In the genomic region with DNA sequence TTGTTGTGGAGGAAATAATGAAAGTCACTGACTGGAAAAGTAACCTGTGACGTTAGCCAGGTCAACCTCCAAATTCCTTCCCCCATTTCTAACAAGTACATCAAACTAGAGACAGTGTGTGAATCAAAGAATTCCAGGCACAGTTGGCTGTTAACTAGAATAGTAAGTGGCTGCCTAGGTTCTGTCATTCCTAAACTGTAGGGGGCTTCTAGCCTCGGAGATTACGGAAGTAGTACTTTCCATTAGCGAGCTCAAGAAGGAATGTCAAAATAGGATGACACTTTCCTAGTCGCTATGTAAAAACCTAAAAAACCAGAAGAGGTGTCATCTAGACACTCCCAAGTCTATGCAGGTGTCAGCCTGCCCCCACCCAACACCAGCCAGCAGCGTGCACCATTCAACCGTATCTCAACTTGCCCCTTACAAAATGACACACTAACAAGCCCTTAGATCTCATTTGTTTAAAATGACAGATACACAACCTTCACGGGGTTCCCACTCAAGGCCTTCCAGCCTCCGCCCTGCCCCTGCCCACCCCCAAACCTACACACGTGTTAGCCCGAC, we compare ENCODE assay signal across 8 cellular contexts. TPM values are rescaled to one million over a fixed set of nuclear protein-coding genes. Genes with fewer than 3 reads are reported as not detected.
DNase-seq lines count a peak whose midpoint lies in the region; ATAC-seq and TF ChIP-seq lines count a peak whose summit lies in the region.

No MANE protein-coding gene starts in this region.

- ATAC-seq in activated naive CD8-positive, alpha-beta T cell treated with anti-CD3 and anti-CD28 coated beads, Interleukin-2, amount 10 ng/mL, durations not matched to agents 7 days and 5 days (ENCODE audit: low read depth) = no peak

- POLR2A ChIA-PET in activated naive CD8-positive, alpha-beta T cell treated with anti-CD3 and anti-CD28 coated beads, Interleukin-2, amount 10 ng/mL, durations not matched to agents 7 days and 5 days (lab: Charles Lee) = interaction anchor here (0.6 to 1.5 kb wide), 7 partner anchors 9 to 217 kb away, joined by 3 to 6 read pairs (median 4); partner anchors contain the start of genes CHAC1, CHP1, EXD1 and NUSAP1

- peak overlapping the region; percentile 97 for H3K27ac Mint-ChIP-seq in activated naive CD8-positive, alpha-beta T cell treated with anti-CD3 and anti-CD28 coated beads, Interleukin-2, amount 10 ng/mL, durations not matched to agents 7 days and 5 days

- no peaks in the 10 kb centered on the region for H3K9me3 Mint-ChIP-seq in activated naive CD8-positive, alpha-beta T cell treated with anti-CD3 and anti-CD28 coated beads, Interleukin-2, amount 10 ng/mL, durations not matched to agents 7 days and 5 days

- TF ChIP-seq CTCF in GM13976 (IDR thresholded peaks at IDR 0.05; ENCODE audit: borderline replicate concordance, control extremely low read depth, extremely low read depth, insufficient read depth, missing control alignments) (no peak), spleen (IDR thresholded peaks at IDR 0.05 in 8 of 11, conservative IDR thresholded peaks at IDR 0.05 in 3 of 11) (no peak)

- H3K36me3 ChIP-seq in spleen = peaks cover 0 to 29% (median under 1%) of the 10 kb centered on the region in 6 donors

- H3K27ac ChIP-seq in spleen = peak overlapping the region; percentile 99 to 100 (median 100)

- intact Hi-C loops in spleen (cut with DNase I; ENCODE audit: low total_unique reads) = loop anchor here (10.0 kb wide), 1 partner anchor 210 kb away; no protein-coding TSS in a partner anchor

- WGBS in spleen, 5 donors = 0 to 1% (median 0%) methylated on average over 11 of the region's 11 CpGs

- H3K36me3 Mint-ChIP-seq in activated naive CD8-positive, alpha-beta T cell treated with anti-CD3 and anti-CD28 coated beads, Interleukin-2, amount 10 ng/mL, durations not matched to agents 7 days and 5 days = peaks cover 3% of the 10 kb centered on the region

- H3K9me3 ChIP-seq in iPS-18c (ENCODE audit: control insufficient read depth, insufficient read depth, low read length) (no peaks in the 10 kb centered on the region), spleen (no peaks in the 10 kb centered on the region)

- H3K4me3 ChIP-seq in iPS-18c (ENCODE audit: insufficient read depth, low read depth, low read length) = peak overlapping the region; percentile 100
- H3K4me3 ChIP-seq in spleen = peak overlapping the region; percentile 57 to 95 (median 89)

- in situ Hi-C loops in GM13976 (cut with MboI; ENCODE audit: low sequenced_read_pairs, unreplicated experiment) = no loop called here

- H3K4me1 ChIP-seq in spleen = peaks cover 15 to 62% (median 32%) of the 10 kb centered on the region in 6 donors

- H3K27me3 Mint-ChIP-seq in activated naive CD8-positive, alpha-beta T cell treated with anti-CD3 and anti-CD28 coated beads, Interleukin-2, amount 10 ng/mL, durations not matched to agents 7 days and 5 days = peaks cover 1% of the 10 kb centered on the region

- DNase-seq in AG08396 (ENCODE audit: low spot score) = peak; percentile 26
- DNase-seq in GM13976 (ENCODE audit: low spot score) = peak; percentile 73
- DNase-seq in LHCN-M2 (ENCODE audit: low read depth) = peak; percentile 27
- DNase-seq in activated naive CD8-positive, alpha-beta T cell treated with anti-CD3 and anti-CD28 coated beads, Interleukin-2, amount 10 ng/mL, durations not matched to agents 7 days and 5 days = no peak
- DNase-seq in spleen = no peak
- DNase-seq in ecto neural progenitor cell (ENCODE audit: low spot score) = no peak
- DNase-seq in DMS153 (lab: John Stamatoyannopoulos, UW) = no peak

- TF ChIP-seq POLR2A in spleen (IDR thresholded peaks at IDR 0.05) = no peak

- peaks cover 6% of the 10 kb centered on the region for H3K4me1 Mint-ChIP-seq in activated naive CD8-positive, alpha-beta T cell treated with anti-CD3 and anti-CD28 coated beads, Interleukin-2, amount 10 ng/mL, durations not matched to agents 7 days and 5 days

- no peaks in the 10 kb centered on the region for H3K27me3 ChIP-seq in spleen (replicated peaks in 1 of 7)

- peak overlapping the region; percentile 87 for H3K4me3 Mint-ChIP-seq in activated naive CD8-positive, alpha-beta T cell treated with anti-CD3 and anti-CD28 coated beads, Interleukin-2, amount 10 ng/mL, durations not matched to agents 7 days and 5 days

RNA-seq across cellular contexts. Expression of gene INO80, which starts 0.9 kb away (rescaled TPM):
- 16.7 and 17.1 TPM in 2 replicates for total RNA-seq in LHCN-M2 (2014; rRNA removed)
- polyA plus RNA-seq in LHCN-M2 (2012) = 7.1 TPM
- total RNA-seq in activated naive CD8-positive, alpha-beta T cell treated with anti-CD3 and anti-CD28 coated beads, Interleukin-2, amount 10 ng/mL, durations not matched to agents 7 days and 5 days = 10 to 100 TPM; 18.9 to 22.2 TPM
- 10 to 100 TPM; 24.2 to 39.4 (median 27.2) TPM for total RNA-seq in spleen
- 1 to 10 TPM; 5.2 to 9.0 (median 5.6) TPM for polyA plus RNA-seq in spleen

Comparison
In these comparisons a context has a peak if more than half of its experiments do, and no peak if none do; other contexts are left out.
1. DNase-seq: peak in AG08396 (single experiment), GM13976 (single experiment) and LHCN-M2 (single experiment); none in activated naive CD8-positive, alpha-beta T cell treated with anti-CD3 and anti-CD28 coated beads, Interleukin-2, amount 10 ng/mL, durations not matched to agents 7 days and 5 days (single experiment), spleen (single experiment), ecto neural progenitor cell (single experiment) and DMS153 (single experiment).